ENCODE assay signal across 1 cellular context in the genomic region with DNA sequence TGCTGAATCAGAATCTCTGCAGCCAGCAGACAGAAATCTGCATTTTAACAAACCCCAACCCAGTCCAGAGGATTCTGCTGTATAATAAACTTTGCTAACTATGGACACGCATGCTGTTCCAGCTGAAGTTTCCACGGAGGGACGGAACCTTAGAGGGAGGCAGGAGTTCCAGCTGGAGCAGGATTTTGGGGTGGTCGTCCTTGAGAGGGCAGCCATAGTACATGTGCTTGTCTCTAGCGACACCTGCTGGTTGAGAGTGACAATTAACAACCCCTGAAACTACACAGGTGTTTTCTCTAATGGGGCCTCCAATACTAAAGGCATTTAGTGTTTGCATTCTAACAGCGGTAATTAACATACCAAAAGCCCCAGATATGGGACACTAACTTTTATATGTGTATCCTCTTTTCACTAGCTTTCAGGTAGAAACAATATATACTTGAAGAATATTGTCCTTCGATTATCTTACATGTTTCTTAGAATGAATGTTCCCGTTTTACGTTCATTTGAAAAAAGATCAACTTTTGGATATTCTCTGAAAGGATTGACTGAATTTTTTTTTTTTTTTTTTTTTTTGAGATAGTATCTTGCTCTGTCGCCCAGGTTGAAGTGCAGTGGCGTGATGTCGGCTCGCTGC.
TF ChIP-seq lines count a peak whose summit lies in the region.

No MANE protein-coding gene starts in this region.

TF ChIP-seq in HepG2, 621 proteins besides CTCF, POLR2A, EP300 and RAD21 (continued from another document and continues in another):
- TF ChIP-seq, protein P1, sequence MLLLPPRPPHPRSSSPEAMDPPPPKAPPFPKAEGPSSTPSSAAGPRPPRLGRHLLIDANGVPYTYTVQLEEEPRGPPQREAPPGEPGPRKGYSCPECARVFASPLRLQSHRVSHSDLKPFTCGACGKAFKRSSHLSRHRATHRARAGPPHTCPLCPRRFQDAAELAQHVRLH (CRISPR knock-in tag; IDR thresholded peaks at IDR 0.05; ENCODE audit: borderline replicate concordance, low read depth) = 0 out of 2 replicates have a peak, but pooled peaks have one; percentile 18
- peak; percentile 35 for TF ChIP-seq YY1 (IDR thresholded peaks at IDR 0.05; ENCODE audit: insufficient read depth, insufficient replicate concordance, low read depth, low read length)
- TF ChIP-seq, protein P2, sequence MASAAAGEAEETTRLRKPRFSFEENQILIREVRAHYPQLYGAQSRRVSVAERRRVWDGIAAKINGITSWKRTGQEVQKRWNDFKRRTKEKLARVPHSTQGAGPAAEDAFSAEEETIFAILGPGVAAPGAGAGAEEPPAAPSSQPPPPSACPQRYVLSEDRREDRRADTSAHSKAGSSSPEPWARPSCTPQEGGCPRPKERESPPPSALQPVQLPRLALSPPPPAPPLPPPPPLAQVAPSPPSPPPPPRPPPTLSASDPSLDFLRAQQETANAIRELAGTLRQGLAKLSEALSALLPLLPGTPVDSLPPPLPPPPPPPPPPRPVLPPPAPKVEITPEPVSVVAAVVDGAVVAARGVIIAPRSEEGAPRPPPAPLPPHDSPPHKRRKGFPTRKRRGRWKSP (CRISPR knock-in tag; IDR thresholded peaks at IDR 0.05) = no peak
- TF ChIP-seq PRPF4 (IDR thresholded peaks at IDR 0.05; ENCODE audit: low read depth, low read length, poor library complexity, severe bottlenecking) = no peak
- TF ChIP-seq ZSCAN25 (CRISPR knock-in tag; IDR thresholded peaks at IDR 0.05) = no peak
- no peak for TF ChIP-seq ZNF121 (CRISPR knock-in tag; IDR thresholded peaks at IDR 0.05)
- TF ChIP-seq ZNF552 (CRISPR knock-in tag; IDR thresholded peaks at IDR 0.05; ENCODE audit: borderline replicate concordance) = no peak
- 0 out of 2 replicates have a peak, but pooled peaks have one; percentile 41 for TF ChIP-seq ZNF441 (CRISPR knock-in tag; IDR thresholded peaks at IDR 0.05; ENCODE audit: borderline replicate concordance)
- TF ChIP-seq ZBTB7B (CRISPR knock-in tag; IDR thresholded peaks at IDR 0.05) = peak; percentile 78
- TF ChIP-seq NCOA5 (CRISPR knock-in tag; IDR thresholded peaks at IDR 0.05) = no peak
- TF ChIP-seq, protein P3, sequence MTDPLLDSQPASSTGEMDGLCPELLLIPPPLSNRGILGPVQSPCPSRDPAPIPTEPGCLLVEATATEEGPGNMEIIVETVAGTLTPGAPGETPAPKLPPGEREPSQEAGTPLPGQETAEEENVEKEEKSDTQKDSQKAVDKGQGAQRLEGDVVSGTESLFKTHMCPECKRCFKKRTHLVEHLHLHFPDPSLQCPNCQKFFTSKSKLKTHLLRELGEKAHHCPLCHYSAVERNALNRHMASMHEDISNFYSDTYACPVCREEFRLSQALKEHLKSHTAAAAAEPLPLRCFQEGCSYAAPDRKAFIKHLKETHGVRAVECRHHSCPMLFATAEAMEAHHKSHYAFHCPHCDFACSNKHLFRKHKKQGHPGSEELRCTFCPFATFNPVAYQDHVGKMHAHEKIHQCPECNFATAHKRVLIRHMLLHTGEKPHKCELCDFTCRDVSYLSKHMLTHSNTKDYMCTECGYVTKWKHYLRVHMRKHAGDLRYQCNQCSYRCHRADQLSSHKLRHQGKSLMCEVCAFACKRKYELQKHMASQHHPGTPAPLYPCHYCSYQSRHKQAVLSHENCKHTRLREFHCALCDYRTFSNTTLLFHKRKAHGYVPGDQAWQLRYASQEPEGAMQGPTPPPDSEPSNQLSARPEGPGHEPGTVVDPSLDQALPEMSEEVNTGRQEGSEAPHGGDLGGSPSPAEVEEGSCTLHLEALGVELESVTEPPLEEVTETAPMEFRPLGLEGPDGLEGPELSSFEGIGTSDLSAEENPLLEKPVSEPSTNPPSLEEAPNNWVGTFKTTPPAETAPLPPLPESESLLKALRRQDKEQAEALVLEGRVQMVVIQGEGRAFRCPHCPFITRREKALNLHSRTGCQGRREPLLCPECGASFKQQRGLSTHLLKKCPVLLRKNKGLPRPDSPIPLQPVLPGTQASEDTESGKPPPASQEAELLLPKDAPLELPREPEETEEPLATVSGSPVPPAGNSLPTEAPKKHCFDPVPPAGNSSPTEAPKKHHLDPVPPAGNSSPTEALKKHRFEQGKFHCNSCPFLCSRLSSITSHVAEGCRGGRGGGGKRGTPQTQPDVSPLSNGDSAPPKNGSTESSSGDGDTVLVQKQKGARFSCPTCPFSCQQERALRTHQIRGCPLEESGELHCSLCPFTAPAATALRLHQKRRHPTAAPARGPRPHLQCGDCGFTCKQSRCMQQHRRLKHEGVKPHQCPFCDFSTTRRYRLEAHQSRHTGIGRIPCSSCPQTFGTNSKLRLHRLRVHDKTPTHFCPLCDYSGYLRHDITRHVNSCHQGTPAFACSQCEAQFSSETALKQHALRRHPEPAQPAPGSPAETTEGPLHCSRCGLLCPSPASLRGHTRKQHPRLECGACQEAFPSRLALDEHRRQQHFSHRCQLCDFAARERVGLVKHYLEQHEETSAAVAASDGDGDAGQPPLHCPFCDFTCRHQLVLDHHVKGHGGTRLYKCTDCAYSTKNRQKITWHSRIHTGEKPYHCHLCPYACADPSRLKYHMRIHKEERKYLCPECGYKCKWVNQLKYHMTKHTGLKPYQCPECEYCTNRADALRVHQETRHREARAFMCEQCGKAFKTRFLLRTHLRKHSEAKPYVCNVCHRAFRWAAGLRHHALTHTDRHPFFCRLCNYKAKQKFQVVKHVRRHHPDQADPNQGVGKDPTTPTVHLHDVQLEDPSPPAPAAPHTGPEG (CRISPR knock-in tag; IDR thresholded peaks at IDR 0.05) = no peak
- no peak for TF ChIP-seq ZNF589 (CRISPR knock-in tag; conservative IDR thresholded peaks at IDR 0.05)
- 0 out of 2 replicates have a peak, but pooled peaks have one; percentile 20 for TF ChIP-seq ZMYM3 (CRISPR knock-in tag; IDR thresholded peaks at IDR 0.05)
- 0 out of 2 replicates have a peak, but pooled peaks have one; percentile 21 for TF ChIP-seq YEATS4 (CRISPR knock-in tag; IDR thresholded peaks at IDR 0.05; ENCODE audit: borderline replicate concordance)
- no peak for TF ChIP-seq ZNF180 (CRISPR knock-in tag; IDR thresholded peaks at IDR 0.05; ENCODE audit: borderline replicate concordance, low read depth)
- TF ChIP-seq ZFY (CRISPR knock-in tag; IDR thresholded peaks at IDR 0.05) = 0 out of 2 replicates have a peak, but pooled peaks have one; percentile 20
- 0 out of 2 replicates have a peak, but pooled peaks have one; percentile 36 for TF ChIP-seq ZBTB7A (CRISPR knock-in tag; IDR thresholded peaks at IDR 0.05)
- TF ChIP-seq EHMT2 (IDR thresholded peaks at IDR 0.05; ENCODE audit: borderline replicate concordance, low read depth, low read length) = no peak
- TF ChIP-seq RFXAP (CRISPR knock-in tag; IDR thresholded peaks at IDR 0.05; ENCODE audit: borderline replicate concordance) = 0 out of 2 replicates have a peak, but pooled peaks have one; percentile 33
- peak; percentile 41 for TF ChIP-seq SALL1 (CRISPR knock-in tag; IDR thresholded peaks at IDR 0.05)
- TF ChIP-seq ZNF331 (CRISPR knock-in tag; IDR thresholded peaks at IDR 0.05) = no peak
- peak; percentile 47; the same call in 1 of the 2 replicates for TF ChIP-seq ZSCAN9 (CRISPR knock-in tag; IDR thresholded peaks at IDR 0.05; ENCODE audit: borderline replicate concordance)
- TF ChIP-seq, protein P4, sequence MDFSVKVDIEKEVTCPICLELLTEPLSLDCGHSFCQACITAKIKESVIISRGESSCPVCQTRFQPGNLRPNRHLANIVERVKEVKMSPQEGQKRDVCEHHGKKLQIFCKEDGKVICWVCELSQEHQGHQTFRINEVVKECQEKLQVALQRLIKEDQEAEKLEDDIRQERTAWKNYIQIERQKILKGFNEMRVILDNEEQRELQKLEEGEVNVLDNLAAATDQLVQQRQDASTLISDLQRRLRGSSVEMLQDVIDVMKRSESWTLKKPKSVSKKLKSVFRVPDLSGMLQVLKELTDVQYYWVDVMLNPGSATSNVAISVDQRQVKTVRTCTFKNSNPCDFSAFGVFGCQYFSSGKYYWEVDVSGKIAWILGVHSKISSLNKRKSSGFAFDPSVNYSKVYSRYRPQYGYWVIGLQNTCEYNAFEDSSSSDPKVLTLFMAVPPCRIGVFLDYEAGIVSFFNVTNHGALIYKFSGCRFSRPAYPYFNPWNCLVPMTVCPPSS (IDR thresholded peaks at IDR 0.05) = no peak
- TF ChIP-seq NR2C2 (CRISPR knock-in tag; IDR thresholded peaks at IDR 0.05; ENCODE audit: borderline replicate concordance) = no peak
- TF ChIP-seq RBM39 (IDR thresholded peaks at IDR 0.05; ENCODE audit: low read depth, low read length, poor library complexity, severe bottlenecking) = no peak
- 0 out of 2 replicates have a peak, but pooled peaks have one; percentile 28 for TF ChIP-seq IRF2 (CRISPR knock-in tag; IDR thresholded peaks at IDR 0.05)
- TF ChIP-seq ATAD3A (CRISPR knock-in tag; IDR thresholded peaks at IDR 0.05) = no peak
- TF ChIP-seq FOSL2 (CRISPR knock-in tag; IDR thresholded peaks at IDR 0.05) = 0 out of 2 replicates have a peak, but pooled peaks have one; percentile 11
- no peak for TF ChIP-seq MAZ (IDR thresholded peaks at IDR 0.05; ENCODE audit: borderline replicate concordance, low read depth, low read length)
- 0 out of 2 replicates have a peak, but pooled peaks have one; percentile 44 for TF ChIP-seq MAZ (CRISPR knock-in tag; IDR thresholded peaks at IDR 0.05; ENCODE audit: low read depth)
- TF ChIP-seq, protein P5, sequence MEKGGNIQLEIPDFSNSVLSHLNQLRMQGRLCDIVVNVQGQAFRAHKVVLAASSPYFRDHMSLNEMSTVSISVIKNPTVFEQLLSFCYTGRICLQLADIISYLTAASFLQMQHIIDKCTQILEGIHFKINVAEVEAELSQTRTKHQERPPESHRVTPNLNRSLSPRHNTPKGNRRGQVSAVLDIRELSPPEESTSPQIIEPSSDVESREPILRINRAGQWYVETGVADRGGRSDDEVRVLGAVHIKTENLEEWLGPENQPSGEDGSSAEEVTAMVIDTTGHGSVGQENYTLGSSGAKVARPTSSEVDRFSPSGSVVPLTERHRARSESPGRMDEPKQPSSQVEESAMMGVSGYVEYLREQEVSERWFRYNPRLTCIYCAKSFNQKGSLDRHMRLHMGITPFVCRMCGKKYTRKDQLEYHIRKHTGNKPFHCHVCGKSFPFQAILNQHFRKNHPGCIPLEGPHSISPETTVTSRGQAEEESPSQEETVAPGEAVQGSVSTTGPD (CRISPR knock-in tag; IDR thresholded peaks at IDR 0.05) = no peak
- no peak for TF ChIP-seq ZNF607 (CRISPR knock-in tag; IDR thresholded peaks at IDR 0.05; ENCODE audit: borderline replicate concordance)
- TF ChIP-seq ZKSCAN1 (IDR thresholded peaks at IDR 0.05; ENCODE audit: low read length) = no peak
- TF ChIP-seq ZNF225 (CRISPR knock-in tag; IDR thresholded peaks at IDR 0.05) = no peak
- TF ChIP-seq, protein P6, sequence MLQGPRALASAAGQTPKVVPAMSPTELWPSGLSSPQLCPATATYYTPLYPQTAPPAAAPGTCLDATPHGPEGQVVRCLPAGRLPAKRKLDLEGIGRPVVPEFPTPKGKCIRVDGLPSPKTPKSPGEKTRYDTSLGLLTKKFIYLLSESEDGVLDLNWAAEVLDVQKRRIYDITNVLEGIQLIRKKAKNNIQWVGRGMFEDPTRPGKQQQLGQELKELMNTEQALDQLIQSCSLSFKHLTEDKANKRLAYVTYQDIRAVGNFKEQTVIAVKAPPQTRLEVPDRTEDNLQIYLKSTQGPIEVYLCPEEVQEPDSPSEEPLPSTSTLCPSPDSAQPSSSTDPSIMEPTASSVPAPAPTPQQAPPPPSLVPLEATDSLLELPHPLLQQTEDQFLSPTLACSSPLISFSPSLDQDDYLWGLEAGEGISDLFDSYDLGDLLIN (CRISPR knock-in tag; IDR thresholded peaks at IDR 0.05; ENCODE audit: borderline replicate concordance) = no peak
- no peak for TF ChIP-seq SUZ12 (IDR thresholded peaks at IDR 0.05; ENCODE audit: low read depth, low read length)
- TF ChIP-seq CBFB (CRISPR knock-in tag; IDR thresholded peaks at IDR 0.05) = no peak
- TF ChIP-seq, protein P7, sequence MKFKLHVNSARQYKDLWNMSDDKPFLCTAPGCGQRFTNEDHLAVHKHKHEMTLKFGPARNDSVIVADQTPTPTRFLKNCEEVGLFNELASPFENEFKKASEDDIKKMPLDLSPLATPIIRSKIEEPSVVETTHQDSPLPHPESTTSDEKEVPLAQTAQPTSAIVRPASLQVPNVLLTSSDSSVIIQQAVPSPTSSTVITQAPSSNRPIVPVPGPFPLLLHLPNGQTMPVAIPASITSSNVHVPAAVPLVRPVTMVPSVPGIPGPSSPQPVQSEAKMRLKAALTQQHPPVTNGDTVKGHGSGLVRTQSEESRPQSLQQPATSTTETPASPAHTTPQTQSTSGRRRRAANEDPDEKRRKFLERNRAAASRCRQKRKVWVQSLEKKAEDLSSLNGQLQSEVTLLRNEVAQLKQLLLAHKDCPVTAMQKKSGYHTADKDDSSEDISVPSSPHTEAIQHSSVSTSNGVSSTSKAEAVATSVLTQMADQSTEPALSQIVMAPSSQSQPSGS (CRISPR knock-in tag; IDR thresholded peaks at IDR 0.05) = 0 out of 2 replicates have a peak, but pooled peaks have one; percentile 14
- TF ChIP-seq ZFAT (CRISPR knock-in tag; conservative IDR thresholded peaks at IDR 0.05) = no peak
- TF ChIP-seq ZMYM2 (CRISPR knock-in tag; IDR thresholded peaks at IDR 0.05) = no peak
- TF ChIP-seq, protein P8, sequence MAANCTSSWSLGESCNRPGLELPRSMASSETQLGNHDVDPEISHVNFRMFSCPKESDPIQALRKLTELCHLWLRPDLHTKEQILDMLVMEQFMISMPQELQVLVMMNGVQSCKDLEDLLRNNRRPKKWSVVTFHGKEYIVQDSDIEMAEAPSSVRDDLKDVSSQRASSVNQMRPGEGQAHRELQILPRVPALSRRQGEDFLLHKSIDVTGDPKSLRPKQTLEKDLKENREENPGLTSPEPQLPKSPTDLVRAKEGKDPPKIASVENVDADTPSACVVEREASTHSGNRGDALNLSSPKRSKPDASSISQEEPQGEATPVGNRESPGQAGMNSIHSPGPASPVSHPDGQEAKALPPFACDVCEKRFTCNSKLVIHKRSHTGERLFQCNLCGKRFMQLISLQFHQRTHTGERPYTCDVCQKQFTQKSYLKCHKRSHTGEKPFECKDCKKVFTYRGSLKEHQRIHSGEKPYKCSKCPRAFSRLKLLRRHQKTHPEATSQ (CRISPR knock-in tag; IDR thresholded peaks at IDR 0.05; ENCODE audit: borderline replicate concordance) = peak; percentile 69; the same call in 1 of the 2 replicates
- no peak for TF ChIP-seq ZNF674 (CRISPR knock-in tag; IDR thresholded peaks at IDR 0.05; ENCODE audit: low read depth)
- TF ChIP-seq ZNF782 (CRISPR knock-in tag; IDR thresholded peaks at IDR 0.05; ENCODE audit: borderline replicate concordance) = no peak
- TF ChIP-seq ZFP1 (CRISPR knock-in tag; IDR thresholded peaks at IDR 0.05) = 0 out of 2 replicates have a peak, but pooled peaks have one; percentile 25
- TF ChIP-seq CAMTA2 (CRISPR knock-in tag; IDR thresholded peaks at IDR 0.05; ENCODE audit: borderline replicate concordance) = no peak
- no peak for TF ChIP-seq SIX1 (CRISPR knock-in tag; IDR thresholded peaks at IDR 0.05; ENCODE audit: borderline replicate concordance)
- no peak for TF ChIP-seq HMG20A (CRISPR knock-in tag; IDR thresholded peaks at IDR 0.05; ENCODE audit: borderline replicate concordance)
- no peak for TF ChIP-seq CREM (IDR thresholded peaks at IDR 0.05)
- no peak for TF ChIP-seq CREM (CRISPR knock-in tag; IDR thresholded peaks at IDR 0.05)
- TF ChIP-seq, protein P9, sequence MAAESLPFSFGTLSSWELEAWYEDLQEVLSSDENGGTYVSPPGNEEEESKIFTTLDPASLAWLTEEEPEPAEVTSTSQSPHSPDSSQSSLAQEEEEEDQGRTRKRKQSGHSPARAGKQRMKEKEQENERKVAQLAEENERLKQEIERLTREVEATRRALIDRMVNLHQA (CRISPR knock-in tag; IDR thresholded peaks at IDR 0.05) = no peak
